Comparison of ENCODE assay signal across 8 cellular contexts in genomic region chr16:8674413-8675022, GRCh38. TPM values are rescaled to one million over a fixed set of nuclear protein-coding genes. Genes with fewer than 3 reads are reported as not detected.
DNase-seq lines count a peak whose midpoint lies in the region; ATAC-seq and TF ChIP-seq lines count a peak whose summit lies in the region.

Gene ABAT (plus strand): TSS chr16:8674617. CDS start chr16:8735740, 61,123 bp downstream.

- peaks cover 7% of the 10 kb centered on the region for H3K27me3 Mint-ChIP-seq in neural crest cell (ENCODE audit: low read depth)

- H3K9me3 ChIP-seq in DND-41 (ENCODE audit: insufficient read depth, low read length, severe bottlenecking) (no peaks in the 10 kb centered on the region), stomach (no peaks in the 10 kb centered on the region)

- 1 to 8% (median 2%) methylated on average over 11 to 49 of the region's 49 CpGs for WGBS in stomach, 5 donors

- H3K27ac ChIP-seq in DND-41 (ENCODE audit: low read length) (peak within 1 kb of the TSS; percentile 56), RWPE1 (no peak within 1 kb of the TSS), stomach (peak within 1 kb of the TSS; percentile 36 to 73 (median 68))

- H2AFZ ChIP-seq in DND-41 (ENCODE audit: low read depth, low read length) = peak within 1 kb of the TSS; percentile 81

- peak within 1 kb of the TSS; percentile 62 for H3K9ac ChIP-seq in DND-41 (ENCODE audit: low read depth, low read length)

- no peaks in the 10 kb centered on the region for H3K27me3 ChIP-seq in DND-41 (ENCODE audit: insufficient read depth, low read length, poor library complexity)
- no peaks in the 10 kb centered on the region for H3K27me3 ChIP-seq in stomach

- no peaks in the 10 kb centered on the region for H3K36me3 ChIP-seq in DND-41 (ENCODE audit: insufficient read depth, low read length)
- H3K36me3 ChIP-seq in stomach = peaks cover 0 to 8% (median 2%) of the 10 kb centered on the region in 4 donors

- H3K4me2 ChIP-seq in DND-41 (ENCODE audit: insufficient read depth, low read length) = peak within 1 kb of the TSS; percentile 82

- peaks cover 4% of the 10 kb centered on the region for H3K36me3 Mint-ChIP-seq in neural crest cell (ENCODE audit: low read depth)

- peak within 1 kb of the TSS; percentile 49 to 69 for H3K4me3 ChIP-seq in DND-41 (ENCODE audit: low read depth in 1 of 2, low read length in 2 of 2)
- H3K4me3 ChIP-seq in Jurkat, Clone E6-1 (ENCODE audit: low read length) = peak within 1 kb of the TSS; percentile 75
- H3K4me3 ChIP-seq in stomach = peak within 1 kb of the TSS; percentile 60 to 85 (median 74)

- H3K4me1 Mint-ChIP-seq in neural crest cell = peaks cover 36% of the 10 kb centered on the region

- no peak for TF ChIP-seq EP300 in stomach (IDR thresholded peaks at IDR 0.05)

- intact Hi-C loops in stomach (cut with DNase I; ENCODE audit: low total_unique reads) = loop anchor here (5.0 kb wide), 1 partner anchor 203 kb away; no protein-coding TSS in a partner anchor

- peak; percentile 86 for DNase-seq in DND-41
- DNase-seq in Jurkat, Clone E6-1 (ENCODE audit: low read depth, low spot score) = peak; percentile 67
- peak; percentile 97 for DNase-seq in RWPE1 (ENCODE audit: low spot score)
- DNase-seq in activated effector memory CD4-positive, alpha-beta T cell treated with anti-CD3 and anti-CD28 coated beads, Interleukin-2, amount 50 U/mL, for 16 hours = peak; percentile 96
- DNase-seq in fibroblast of the conjunctiva (ENCODE audit: low read depth) = peak; percentile 20
- DNase-seq in neural crest cell (ENCODE audit: low read depth, low spot score) = peak; percentile 77
- peak; percentile 93 for DNase-seq in stomach

- no peak for TF ChIP-seq CTCF in DND-41 (IDR thresholded peaks at IDR 0.05; ENCODE audit: borderline replicate concordance, extremely low read depth, low read length, poor library complexity, severe bottlenecking)
- no peak for TF ChIP-seq CTCF in RWPE1 (conservative IDR thresholded peaks at IDR 0.05; ENCODE audit: low read depth)
- TF ChIP-seq CTCF in neural crest cell (conservative IDR thresholded peaks at IDR 0.05) = no peak
- no peak for TF ChIP-seq CTCF in stomach (IDR thresholded peaks at IDR 0.05)

- POLR2A ChIA-PET in RWPE1 (lab: Yijun Ruan, JAX; ENCODE audit: low non-redundant PET) = no interaction called here

- H3K27ac Mint-ChIP-seq in neural crest cell (ENCODE audit: unreplicated experiment) = peak within 1 kb of the TSS; percentile 62

- no peaks in the 10 kb centered on the region for H3K9me3 Mint-ChIP-seq in neural crest cell

- H3K4me1 ChIP-seq in DND-41 (ENCODE audit: insufficient read depth, low read length) (peaks cover 14% of the 10 kb centered on the region), stomach (peaks cover 13 to 34% (median 20%) of the 10 kb centered on the region in 4 donors)

- peak within 1 kb of the TSS; percentile 93 for H3K4me3 Mint-ChIP-seq in neural crest cell

- CTCF ChIA-PET in RWPE1 (lab: Yijun Ruan, JAX) = interaction anchor here (1.2 to 1.9 kb wide), 2 partner anchors 14 to 117 kb away, joined by 3 to 4 read pairs; no protein-coding TSS in a partner anchor

- peak; percentile 97 for ATAC-seq in DND-41 (ENCODE audit: insufficient read depth, low read depth)
- peak; percentile 99 for ATAC-seq in GM21723 (IDR thresholded peaks at IDR 0.05; ENCODE audit: unreplicated experiment)

- H4K20me1 ChIP-seq in DND-41 (ENCODE audit: insufficient read depth, low read length) = peaks cover 6% of the 10 kb centered on the region

- no peak for TF ChIP-seq POLR2A in stomach (IDR thresholded peaks at IDR 0.05)

- 0 out of 2 replicates have a peak, but pooled peaks cover 3% of the 10 kb centered on the region for H3K79me2 ChIP-seq in DND-41 (ENCODE audit: insufficient read depth, low read length)

RNA-seq across cellular contexts. Expression of gene ABAT, which starts in this region (rescaled TPM):
- 4.8 TPM for polyA plus RNA-seq in Jurkat, Clone E6-1 (2012; ENCODE audit: insufficient read depth, insufficient read length)
- total RNA-seq in neural crest cell (35.2 and 36.5 TPM in 2 replicates), stomach (10 to 100 TPM in 2 of 5 donors, 1 to 10 TPM in 3; 2.9 to 10.3 (median 8.8) TPM)
- polyA plus RNA-seq in stomach = 1 to 10 TPM; 3.9 to 5.4 (median 5.2) TPM

Comparison
In these comparisons a context has a peak if more than half of its experiments do, and no peak if none do; other contexts are left out.
1. DNase-seq: peak in every context shown above with its lines; median percentile 97 in RWPE1; 96 in activated effector memory CD4-positive, alpha-beta T cell treated with anti-CD3 and anti-CD28 coated beads, Interleukin-2, amount 50 U/mL, for 16 hours; 93 in stomach; 86 in DND-41; 77 in neural crest cell; 67 in Jurkat, Clone E6-1; 20 in fibroblast of the conjunctiva.